ENCODE assay signal across 1 cellular context in genomic region chr3:123201557-123202427, GRCh38.
TF ChIP-seq lines count a peak whose summit lies in the region.

SEC22A (plus strand) TSS chr3:123201943; CDS start chr3:123209218, 7,275 bp downstream.

TF ChIP-seq in HepG2, 621 proteins besides CTCF, POLR2A, EP300 and RAD21 (continued from another document and continues in another):
- TF ChIP-seq PRDM15 (CRISPR knock-in tag; IDR thresholded peaks at IDR 0.05) (no peak), ARID3A (IDR thresholded peaks at IDR 0.05; ENCODE audit: low read depth, low read length) (0 out of 2 replicates have a peak, but pooled peaks have one; percentile 5), PCBP2 (optimal IDR thresholded peaks at IDR 0.05; ENCODE audit: low read depth, low read length, poor library complexity, severe bottlenecking) (no peak), ZNF253 (CRISPR knock-in tag; IDR thresholded peaks at IDR 0.05; ENCODE audit: borderline replicate concordance) (no peak), ZNF142 (CRISPR knock-in tag; IDR thresholded peaks at IDR 0.05) (no peak), PHB2 (IDR thresholded peaks at IDR 0.05; ENCODE audit: partially characterized antibody) (no peak), MLLT10 (CRISPR knock-in tag; IDR thresholded peaks at IDR 0.05) (no peak), ATF5 (CRISPR knock-in tag; IDR thresholded peaks at IDR 0.05; ENCODE audit: low read depth) (no peak), KMT2B (CRISPR knock-in tag; IDR thresholded peaks at IDR 0.05) (peak; percentile 87), ZKSCAN5 (CRISPR knock-in tag; IDR thresholded peaks at IDR 0.05) (no peak), ZUFSP (CRISPR knock-in tag; IDR thresholded peaks at IDR 0.05; ENCODE audit: borderline replicate concordance) (no peak), TP53 (CRISPR knock-in tag; conservative IDR thresholded peaks at IDR 0.05) (no peak), PITX1 (CRISPR knock-in tag; IDR thresholded peaks at IDR 0.05) (no peak), RAD51 (IDR thresholded peaks at IDR 0.05; ENCODE audit: borderline replicate concordance) (no peak), ELF3 (CRISPR knock-in tag; IDR thresholded peaks at IDR 0.05) (no peak; the same call in 1 of the 2 replicates), HDAC1 (CRISPR knock-in tag; IDR thresholded peaks at IDR 0.05) (peak; percentile 64), PRMT3 (CRISPR knock-in tag; IDR thresholded peaks at IDR 0.05; ENCODE audit: borderline replicate concordance, low read depth) (no peak), MXI1 (IDR thresholded peaks at IDR 0.05; ENCODE audit: borderline replicate concordance, low read depth, low read length) (peak; percentile 79; the same call in 1 of the 3 replicates), ZNF136 (CRISPR knock-in tag; IDR thresholded peaks at IDR 0.05; ENCODE audit: low read depth) (no peak), MYPOP (CRISPR knock-in tag; IDR thresholded peaks at IDR 0.05) (no peak), GTF3A (CRISPR knock-in tag; conservative IDR thresholded peaks at IDR 0.05) (no peak), ZNF710 (CRISPR knock-in tag; IDR thresholded peaks at IDR 0.05; ENCODE audit: borderline replicate concordance) (no peak), ZNF891 (CRISPR knock-in tag; IDR thresholded peaks at IDR 0.05) (no peak), TFDP1 (CRISPR knock-in tag; IDR thresholded peaks at IDR 0.05; ENCODE audit: borderline replicate concordance) (peak; percentile 70; the same call in 1 of the 2 replicates), PTBP1 (IDR thresholded peaks at IDR 0.05; ENCODE audit: low read depth, low read length, poor library complexity, severe bottlenecking) (no peak), SNAPC4 (CRISPR knock-in tag; IDR thresholded peaks at IDR 0.05) (no peak), ZNF296 (CRISPR knock-in tag; conservative IDR thresholded peaks at IDR 0.05) (no peak), ZNF878 (CRISPR knock-in tag; IDR thresholded peaks at IDR 0.05) (no peak)
